Comparison of ENCODE assay signal across 8 cellular contexts in the genomic region with DNA sequence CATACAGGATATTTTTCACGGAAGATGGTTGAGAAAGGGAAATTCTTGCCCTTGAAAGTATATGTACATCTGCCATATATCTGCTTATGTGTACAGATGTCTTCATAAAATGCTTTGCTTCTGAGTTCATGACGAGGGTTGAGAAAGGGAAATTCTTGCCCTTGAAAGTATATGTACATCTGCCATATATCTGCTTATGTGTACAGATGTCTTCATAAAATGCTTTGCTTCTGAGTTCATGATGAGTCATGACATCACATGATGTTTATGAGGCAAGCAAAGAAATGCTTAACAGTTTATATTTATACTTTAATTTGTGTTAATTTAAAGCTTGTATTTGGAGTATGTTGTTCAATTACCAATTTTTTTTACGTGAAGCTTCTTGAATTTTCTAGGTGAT. TPM values are rescaled to one million over a fixed set of nuclear protein-coding genes. Genes with fewer than 3 reads are reported as not detected.
DNase-seq lines count a peak whose midpoint lies in the region; ATAC-seq, FAIRE-seq and TF ChIP-seq lines count a peak whose summit lies in the region.
"Not testable (repeated sequence)": the region's sequence is repeated elsewhere in the genome, so short reads cannot be mapped to it uniquely, and the experiment has no call there.

No MANE protein-coding gene starts in this region.

- H3K4me2 ChIP-seq in fibroblast of lung (ENCODE audit: extremely low read depth, insufficient read depth, low read length): not testable (repeated sequence)

- not testable (repeated sequence) for H3K27me3 ChIP-seq in fibroblast of lung (ENCODE audit: control insufficient read depth, insufficient read depth, low read length)

- peak overlapping the region; percentile 66 for H3K27ac ChIP-seq in fibroblast of lung (ENCODE audit: insufficient read depth, low read length)

- H3K27ac Mint-ChIP-seq in CD14-positive monocyte: peak overlapping the region in 5 of 7 donors; percentile 11 to 84 (median 40)
- H3K27ac Mint-ChIP-seq in HFFc6: peak overlapping the region; percentile 76
- H3K27ac Mint-ChIP-seq in activated T-helper 17 cell treated with anti-CD3 and anti-CD28 coated beads, Interleukin-2, amount 50 U/mL, for 72 hours: peak overlapping the region; percentile 56

- H2AFZ ChIP-seq in fibroblast of lung (ENCODE audit: low read length): not testable (repeated sequence)

- not testable (repeated sequence) for H3K9ac ChIP-seq in fibroblast of lung (ENCODE audit: insufficient read depth, low read length)

- H3K36me3 ChIP-seq in fibroblast of lung (ENCODE audit: control insufficient read depth, insufficient read depth, low read length): not testable (repeated sequence)

- H3K4me1 ChIP-seq in fibroblast of lung (ENCODE audit: control insufficient read depth, extremely low read depth, insufficient read depth, low read length): not testable (repeated sequence)

- FAIRE-seq in RCC 7860 (lab: Jason Lieb, UNC) (peak; percentile 32), islet of Langerhans (lab: Jason Lieb, UNC) (peak; percentile 45)

- peak; percentile 34 for ATAC-seq in activated T-helper 17 cell treated with anti-CD3 and anti-CD28 coated beads, Interleukin-2, amount 50 U/mL, for 72 hours (replicated peaks)

- H3K4me3 ChIP-seq in cardiac fibroblast (replicated peaks in 1 of 2; ENCODE audit: low read depth in 2 of 2, low read length in 2 of 2); fibroblast of lung (replicated peaks in 1 of 4; ENCODE audit: control extremely low read depth in 1 of 4, insufficient read depth in 1 of 4, low read depth in 3 of 4, low read length in 4 of 4): not testable (repeated sequence)

- intact Hi-C loops in CD14-positive monocyte (cut with micrococcal nuclease): not testable (repeated sequence)

- not testable (repeated sequence) for H3K4me1 Mint-ChIP-seq in CD14-positive monocyte; activated T-helper 17 cell treated with anti-CD3 and anti-CD28 coated beads, Interleukin-2, amount 50 U/mL, for 72 hours
- peaks cover 24% of the 10 kb centered on the region for H3K4me1 Mint-ChIP-seq in HFFc6 (ENCODE audit: low read depth)

- H3K9me3 Mint-ChIP-seq in CD14-positive monocyte; HFFc6; activated T-helper 17 cell treated with anti-CD3 and anti-CD28 coated beads, Interleukin-2, amount 50 U/mL, for 72 hours: not testable (repeated sequence)

- H4K20me1 ChIP-seq in fibroblast of lung (ENCODE audit: control insufficient read depth, extremely low read depth, insufficient read depth, low read length): not testable (repeated sequence)

- not testable (repeated sequence) for H3K79me2 ChIP-seq in fibroblast of lung (ENCODE audit: control insufficient read depth, insufficient read depth, low read length)

- TF ChIP-seq CTCF in CD14-positive monocyte (IDR thresholded peaks at IDR 0.05); HFFc6 (IDR thresholded peaks at IDR 0.05); cardiac fibroblast (IDR thresholded peaks at IDR 0.05; ENCODE audit: low read depth, low read length); fibroblast of lung (conservative IDR thresholded peaks at IDR 0.05 in 1 of 2, IDR thresholded peaks at IDR 0.05 in 1 of 2; ENCODE audit: low read depth in 1 of 2, low read length in 2 of 2): not testable (repeated sequence)

- H3K36me3 Mint-ChIP-seq in CD14-positive monocyte (peaks cover 54 to 77% of the 10 kb centered on the region in 2 donors), HFFc6 (ENCODE audit: low read depth) (peaks cover 22% of the 10 kb centered on the region)
- peaks cover 98% of the 10 kb centered on the region for H3K36me3 Mint-ChIP-seq in activated T-helper 17 cell treated with anti-CD3 and anti-CD28 coated beads, Interleukin-2, amount 50 U/mL, for 72 hours (ENCODE audit: low read depth)

- not testable (repeated sequence) for H3K4me3 Mint-ChIP-seq in CD14-positive monocyte; activated T-helper 17 cell treated with anti-CD3 and anti-CD28 coated beads, Interleukin-2, amount 50 U/mL, for 72 hours
- H3K4me3 Mint-ChIP-seq in HFFc6: peak overlapping the region; percentile 38

- H3K27me3 Mint-ChIP-seq in CD14-positive monocyte (ENCODE audit: low read depth in 3 of 3); HFFc6 (ENCODE audit: insufficient read depth); activated T-helper 17 cell treated with anti-CD3 and anti-CD28 coated beads, Interleukin-2, amount 50 U/mL, for 72 hours: not testable (repeated sequence)

- DNase-seq in CD14-positive monocyte (ENCODE audit: low spot score); RCC 7860 (ENCODE audit: low spot score): not testable (repeated sequence)
- DNase-seq in HFFc6 (peak; percentile 78), cardiac fibroblast (ENCODE audit: low read depth in 2 of 2) (peak; percentile 57 to 80), fibroblast of lung (ENCODE audit: low read depth in 2 of 2) (peak; percentile 55 to 89), stromal cell of bone marrow (ENCODE audit: low read depth) (peak; percentile 35)

- not testable (repeated sequence) for H3K9me3 ChIP-seq in fibroblast of lung (ENCODE audit: control insufficient read depth, insufficient read depth, low read depth, low read length)

RNA-seq across cellular contexts. Expression of a gene that starts 17.5 kb away (rescaled TPM):
- polyA plus RNA-seq in CD14-positive monocyte (10 to 100 TPM; 25.1 to 26.3 TPM), fibroblast of lung (39.3 and 39.4 TPM in 2 replicates)
- total RNA-seq in HFFc6 (2021; fragmentation: NEBNext Ultra II Directional; extraction: Animal tissue kit (Norgen Biotek cat#: 25700)): 10 to 100 TPM; 44.6 to 51.6 (median 46.8) TPM
- 100 to 1,000 TPM; 124 to 165 TPM for total RNA-seq in activated T-helper 17 cell treated with anti-CD3 and anti-CD28 coated beads, Interleukin-2, amount 50 U/mL, for 72 hours
- total RNA-seq in fibroblast of lung: 46.5 and 57.6 TPM in 2 replicates
- 17.2 and 19.3 TPM in 2 replicates for polyA plus RNA-seq in fibroblast of lung (2012)
- polyA minus RNA-seq in fibroblast of lung (ENCODE audit: low replicate concordance): 10.6 and 36.4 TPM in 2 replicates

RNA-seq across cellular contexts. Expression of a gene that starts 31.6 kb away (rescaled TPM):
- polyA plus RNA-seq in CD14-positive monocyte: 10 to 100 TPM; 24.4 to 31.9 TPM
- 10 to 100 TPM; 23.5 to 31.0 (median 28.4) TPM for total RNA-seq in HFFc6 (2021; fragmentation: NEBNext Ultra II Directional; extraction: Animal tissue kit (Norgen Biotek cat#: 25700))
- total RNA-seq in activated T-helper 17 cell treated with anti-CD3 and anti-CD28 coated beads, Interleukin-2, amount 50 U/mL, for 72 hours: 10 to 100 TPM; 10.7 to 20.4 TPM
- total RNA-seq in fibroblast of lung: 18.0 and 22.5 TPM in 2 replicates
- 20.7 and 23.0 TPM in 2 replicates for polyA plus RNA-seq in fibroblast of lung
- polyA plus RNA-seq in fibroblast of lung (2012): 12.8 and 15.2 TPM in 2 replicates
- polyA minus RNA-seq in fibroblast of lung (ENCODE audit: low replicate concordance): 3.1 and 3.8 TPM in 2 replicates

RNA-seq across cellular contexts. Expression of a gene that starts 52.8 kb away (rescaled TPM):
- not detected for polyA plus RNA-seq in CD14-positive monocyte
- total RNA-seq in HFFc6 (2021; fragmentation: NEBNext Ultra II Directional; extraction: Animal tissue kit (Norgen Biotek cat#: 25700)): under 1 TPM in 1 of 6 experiments, not detected in 5; 0.02 TPM
- total RNA-seq in activated T-helper 17 cell treated with anti-CD3 and anti-CD28 coated beads, Interleukin-2, amount 50 U/mL, for 72 hours: under 1 TPM; 0.13 to 0.21 TPM
- under 0.01 and 0.26 TPM in 2 replicates for total RNA-seq in fibroblast of lung
- 0.01 and 0.02 TPM in 2 replicates for polyA plus RNA-seq in fibroblast of lung
- polyA plus RNA-seq in fibroblast of lung (2012): 0.01 TPM in 1 of 2 replicates, not detected in the other
- not detected in 2 replicates for polyA minus RNA-seq in fibroblast of lung (ENCODE audit: low replicate concordance)
